Comparison of ENCODE assay signal across 15 cellular contexts in the genomic region with DNA sequence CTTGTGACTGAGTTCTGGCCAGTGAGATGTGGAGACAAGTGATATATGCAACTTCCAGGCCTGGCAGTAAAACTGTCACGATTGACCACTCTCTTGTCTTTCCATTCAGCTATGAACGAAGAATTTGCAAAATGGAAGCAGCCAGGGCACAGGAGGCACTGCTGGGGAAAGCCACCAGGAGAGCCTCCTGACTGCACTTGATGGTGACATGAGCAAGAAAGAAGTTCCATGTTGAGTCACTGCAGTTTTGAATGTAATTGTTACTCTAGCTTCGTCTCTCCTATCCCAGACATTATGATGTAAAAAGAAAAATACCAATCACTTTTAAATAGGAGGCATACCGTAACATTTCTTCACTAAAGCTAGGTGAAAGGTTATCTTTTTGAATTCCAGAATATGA. TPM values are rescaled to one million over a fixed set of nuclear protein-coding genes. Genes with fewer than 3 reads are reported as not detected.
A peak's percentile ranks its signal among the peaks of the same experiment; 100 is the strongest.
DNase-seq lines count a peak whose midpoint lies in the region; ATAC-seq lines count a peak whose summit lies in the region.
"Had no signal": no experiment of that assay in that cellular context is flagged by ENCODE, and none has a peak within 500 bp of the region (broad histone marks: within the 10 kb centered on the region; RNA-seq: fewer than 3 reads in every experiment).

No MANE protein-coding gene starts in this region.

- peaks cover 3% of the 10 kb centered on the region for H3K4me1 Mint-ChIP-seq in activated CD4-positive, alpha-beta T cell treated with anti-CD3 and anti-CD28 coated beads for 36 hours
- H3K4me1 Mint-ChIP-seq in activated naive CD4-positive, alpha-beta T cell treated with anti-CD3 and anti-CD28 coated beads, Interleukin-2, amount 50 U/mL, for 24 hours, result no peaks in the 10 kb centered on the region
- H3K4me1 Mint-ChIP-seq in stimulated activated effector memory CD8-positive, alpha-beta T cell treated with anti-CD3 and anti-CD28 coated beads, Interleukin-12 subunit alpha, Interleukin-12 subunit beta, amount 100 ng/mL, for 72 hours, result no peaks in the 10 kb centered on the region
- H3K4me1 Mint-ChIP-seq: B cell had no signal

- peaks cover 20% of the 10 kb centered on the region for H3K36me3 Mint-ChIP-seq in activated CD4-positive, alpha-beta T cell treated with anti-CD3 and anti-CD28 coated beads for 36 hours (ENCODE audit: low read depth)
- H3K36me3 Mint-ChIP-seq in activated naive CD4-positive, alpha-beta T cell treated with anti-CD3 and anti-CD28 coated beads, Interleukin-2, amount 50 U/mL, for 24 hours, result peaks cover 7% of the 10 kb centered on the region
- peaks cover 35% of the 10 kb centered on the region for H3K36me3 Mint-ChIP-seq in stimulated activated effector memory CD8-positive, alpha-beta T cell treated with anti-CD3 and anti-CD28 coated beads, Interleukin-12 subunit alpha, Interleukin-12 subunit beta, amount 100 ng/mL, for 72 hours

- POLR2A ChIA-PET in activated CD4-positive, alpha-beta T cell treated with anti-CD3 and anti-CD28 coated beads for 36 hours (lab: Charles Lee), result no interaction called here

- DNase-seq in activated CD4-positive, alpha-beta T cell treated with anti-CD3 and anti-CD28 coated beads for 36 hours, result no peak
- no peak for DNase-seq in activated CD4-positive, alpha-beta T cell treated with anti-CD3 and anti-CD28 coated beads for 48 hours
- no peak for DNase-seq in activated naive CD4-positive, alpha-beta T cell treated with Interleukin-2 at 50 U/mL for 16 hours
- DNase-seq in stimulated activated effector memory CD8-positive, alpha-beta T cell treated with anti-CD3 and anti-CD28 coated beads, Interleukin-12 subunit alpha, Interleukin-12 subunit beta, amount 100 ng/mL, for 72 hours (ENCODE audit: low spot score in 2 of 2), result no peak
- DNase-seq: AML-193; Caco-2; Calu3; CD4-positive, alpha-beta T cell; CD8-positive, alpha-beta T cell; DMS79 treated with DMSO at 0.1 percent for 48 hours; GF-D8 had no signal

- no peaks in the 10 kb centered on the region for H3K27me3 Mint-ChIP-seq in activated CD4-positive, alpha-beta T cell treated with anti-CD3 and anti-CD28 coated beads for 36 hours
- H3K27me3 Mint-ChIP-seq in activated naive CD4-positive, alpha-beta T cell treated with anti-CD3 and anti-CD28 coated beads, Interleukin-2, amount 50 U/mL, for 24 hours, result no peaks in the 10 kb centered on the region
- H3K27me3 Mint-ChIP-seq: B cell; CD4-positive, alpha-beta T cell had no signal

- intact Hi-C loops in activated CD4-positive, alpha-beta T cell treated with anti-CD3 and anti-CD28 coated beads for 36 hours (cut with DNase I, micrococcal nuclease), result no loop called here

- CTCF ChIA-PET in activated CD4-positive, alpha-beta T cell treated with anti-CD3 and anti-CD28 coated beads for 36 hours (lab: Charles Lee), result no interaction called here

- H3K4me3 Mint-ChIP-seq in activated CD4-positive, alpha-beta T cell treated with anti-CD3 and anti-CD28 coated beads for 36 hours, result no peak overlapping the region
- no peak overlapping the region for H3K4me3 Mint-ChIP-seq in activated naive CD4-positive, alpha-beta T cell treated with anti-CD3 and anti-CD28 coated beads, Interleukin-2, amount 50 U/mL, for 24 hours
- no peak overlapping the region for H3K4me3 Mint-ChIP-seq in stimulated activated effector memory CD8-positive, alpha-beta T cell treated with anti-CD3 and anti-CD28 coated beads, Interleukin-12 subunit alpha, Interleukin-12 subunit beta, amount 100 ng/mL, for 72 hours
- H3K4me3 Mint-ChIP-seq: B cell; CD4-positive, alpha-beta T cell; CD8-positive, alpha-beta T cell had no signal

- H3K9me3 Mint-ChIP-seq in activated CD4-positive, alpha-beta T cell treated with anti-CD3 and anti-CD28 coated beads for 36 hours (ENCODE audit: low read depth), result no peaks in the 10 kb centered on the region
- H3K9me3 Mint-ChIP-seq in activated naive CD4-positive, alpha-beta T cell treated with anti-CD3 and anti-CD28 coated beads, Interleukin-2, amount 50 U/mL, for 24 hours, result no peaks in the 10 kb centered on the region
- H3K9me3 Mint-ChIP-seq in stimulated activated effector memory CD8-positive, alpha-beta T cell treated with anti-CD3 and anti-CD28 coated beads, Interleukin-12 subunit alpha, Interleukin-12 subunit beta, amount 100 ng/mL, for 72 hours, result no peaks in the 10 kb centered on the region
- H3K9me3 Mint-ChIP-seq: CD4-positive, alpha-beta T cell; CD8-positive, alpha-beta T cell had no signal

- H3K27ac Mint-ChIP-seq in activated CD4-positive, alpha-beta T cell treated with anti-CD3 and anti-CD28 coated beads for 36 hours, result no peak overlapping the region
- H3K27ac Mint-ChIP-seq in activated naive CD4-positive, alpha-beta T cell treated with anti-CD3 and anti-CD28 coated beads, Interleukin-2, amount 50 U/mL, for 24 hours, result peak overlapping the region; percentile 65
- H3K27ac Mint-ChIP-seq in stimulated activated effector memory CD8-positive, alpha-beta T cell treated with anti-CD3 and anti-CD28 coated beads, Interleukin-12 subunit alpha, Interleukin-12 subunit beta, amount 100 ng/mL, for 72 hours, result no peak overlapping the region
- H3K27ac Mint-ChIP-seq: B cell; CD4-positive, alpha-beta T cell had no signal

- ATAC-seq in activated CD4-positive, alpha-beta T cell treated with anti-CD3 and anti-CD28 coated beads for 36 hours, result peak; percentile 57
- ATAC-seq in stimulated activated effector memory CD8-positive, alpha-beta T cell treated with anti-CD3 and anti-CD28 coated beads, Interleukin-12 subunit alpha, Interleukin-12 subunit beta, amount 100 ng/mL, for 72 hours, result peak; percentile 44
- no peak for ATAC-seq in HG02588 (IDR thresholded peaks at IDR 0.05; ENCODE audit: unreplicated experiment)
- ATAC-seq: A549; CD8-positive, alpha-beta T cell had no signal

RNA-seq across cellular contexts. Expression of a gene that starts 32.4 kb away (rescaled TPM):
- total RNA-seq in activated CD4-positive, alpha-beta T cell treated with anti-CD3 and anti-CD28 coated beads for 36 hours, result 10 to 100 TPM; 11.7 to 12.3 TPM

RNA-seq across cellular contexts. Expression of a gene that starts 46.4 kb away (rescaled TPM):
- total RNA-seq in activated CD4-positive, alpha-beta T cell treated with anti-CD3 and anti-CD28 coated beads for 36 hours, result 10 to 100 TPM; 21.2 to 38.4 TPM
